In genomic region chr12:79098530-79098929, GRCh38 we compare ENCODE assay signal across 26 cellular contexts.
DNase-seq lines count a peak whose midpoint lies in the region.
"Had no signal": no experiment of that assay in that cellular context is flagged by ENCODE, and none has a peak within 500 bp of the region (broad histone marks: within the 10 kb centered on the region; RNA-seq: fewer than 3 reads in every experiment).

No MANE protein-coding gene starts in this region.

- no peak overlapping the region for H3K4me3 Mint-ChIP-seq in activated T-helper 2 cell treated with anti-CD3 and anti-CD28 coated beads, Interferon-gamma antibody, Interleukin-2, Interleukin-4, amounts not matched to agents 10 μg/mL and 5 μg/mL and 100 μg/mL, durations not matched to agents 14 hours and 24 hours and 36 hours (ENCODE audit: low read depth)
- H3K4me3 Mint-ChIP-seq: activated naive CD4-positive, alpha-beta T cell treated with anti-CD3 and anti-CD28 coated beads for 36 hours; activated T-cell treated with anti-CD3 and anti-CD28 coated beads, Interleukin-2, amount 50 U/mL, for 72 hours; endodermal cell; memory B cell; neural crest cell had no signal

- no peaks in the 10 kb centered on the region for H3K36me3 Mint-ChIP-seq in activated T-helper 2 cell treated with anti-CD3 and anti-CD28 coated beads, Interferon-gamma antibody, Interleukin-2, Interleukin-4, amounts not matched to agents 10 μg/mL and 5 μg/mL and 100 μg/mL, durations not matched to agents 14 hours and 24 hours and 36 hours (ENCODE audit: low read depth)
- H3K36me3 Mint-ChIP-seq: memory B cell had no signal

- intact Hi-C loops in activated T-helper 2 cell treated with anti-CD3 and anti-CD28 coated beads, Interferon-gamma antibody, Interleukin-2, Interleukin-4, amounts not matched to agents 10 μg/mL and 5 μg/mL and 100 μg/mL, durations not matched to agents 14 hours and 24 hours and 36 hours (cut with micrococcal nuclease): no loop called here

- H3K27me3 Mint-ChIP-seq in activated T-helper 2 cell treated with anti-CD3 and anti-CD28 coated beads, Interferon-gamma antibody, Interleukin-2, Interleukin-4, amounts not matched to agents 10 μg/mL and 5 μg/mL and 100 μg/mL, durations not matched to agents 14 hours and 24 hours and 36 hours (ENCODE audit: low read depth): no peaks in the 10 kb centered on the region
- H3K27me3 Mint-ChIP-seq: memory B cell had no signal

- no peak overlapping the region for H3K27ac Mint-ChIP-seq in activated T-helper 2 cell treated with anti-CD3 and anti-CD28 coated beads, Interferon-gamma antibody, Interleukin-2, Interleukin-4, amounts not matched to agents 10 μg/mL and 5 μg/mL and 100 μg/mL, durations not matched to agents 14 hours and 24 hours and 36 hours
- H3K27ac Mint-ChIP-seq: activated naive CD4-positive, alpha-beta T cell treated with anti-CD3 and anti-CD28 coated beads for 36 hours; activated T-cell treated with anti-CD3 and anti-CD28 coated beads, Interleukin-2, amount 50 U/mL, for 72 hours; endodermal cell; memory B cell had no signal

- DNase-seq in NCI-H748 (lab: John Stamatoyannopoulos, UW; ENCODE audit: unreplicated experiment) (peak; percentile 17), NCI-H748 treated with DMSO at 0.1 percent for 48 hours (lab: John Stamatoyannopoulos, UW) (no peak), NCI-H2171 (lab: John Stamatoyannopoulos, UW) (peak; percentile 5), brain pericyte (ENCODE audit: low read depth, low spot score) (peak; percentile 47), smooth muscle cell of the brain vasculature (ENCODE audit: low read depth, low spot score) (peak; percentile 36), SKM-1 treated with dmso at 0.1 percent for 144 hours (lab: John Stamatoyannopoulos, UW; ENCODE audit: unreplicated experiment) (no peak)
- no peak for DNase-seq in activated T-helper 2 cell treated with anti-CD3 and anti-CD28 coated beads, Interferon-gamma antibody, Interleukin-2, Interleukin-4, amounts not matched to agents 10 μg/mL and 5 μg/mL and 100 μg/mL, durations not matched to agents 14 hours and 24 hours and 36 hours (ENCODE audit: low spot score)
- DNase-seq in activated naive CD4-positive, alpha-beta T cell (lab: John Stamatoyannopoulos, UW): no peak
- DNase-seq: ACHN; activated CD4-positive, alpha-beta T cell treated with anti-CD3 and anti-CD28 coated beads, Interleukin-2, amount 50 U/mL, for 4 hours; activated naive CD4-positive, alpha-beta T cell treated with anti-CD3 and anti-CD28 coated beads for 36 hours; activated T-cell treated with anti-CD3 and anti-CD28 coated beads, Interleukin-2, amount 50 U/mL, for 72 hours; amygdala; endodermal cell; esophagus squamous epithelium; GF-D8; KBM-7; MG63; NCI-H1436 treated with DMSO at 0.1 percent for 48 hours; pancreas; Peyer's patch; spleen; T-helper 1 cell; tibial artery had no signal

- H3K9me3 Mint-ChIP-seq in activated T-helper 2 cell treated with anti-CD3 and anti-CD28 coated beads, Interferon-gamma antibody, Interleukin-2, Interleukin-4, amounts not matched to agents 10 μg/mL and 5 μg/mL and 100 μg/mL, durations not matched to agents 14 hours and 24 hours and 36 hours: no peaks in the 10 kb centered on the region
- H3K9me3 Mint-ChIP-seq: endodermal cell, memory B cell, neural crest cell had no signal

- no peaks in the 10 kb centered on the region for H3K4me1 Mint-ChIP-seq in activated T-helper 2 cell treated with anti-CD3 and anti-CD28 coated beads, Interferon-gamma antibody, Interleukin-2, Interleukin-4, amounts not matched to agents 10 μg/mL and 5 μg/mL and 100 μg/mL, durations not matched to agents 14 hours and 24 hours and 36 hours (ENCODE audit: low read depth)
- H3K4me1 Mint-ChIP-seq: endodermal cell, memory B cell had no signal

Comparison
In these comparisons a context has a peak if more than half of its experiments do, and no peak if none do; other contexts are left out.
1. DNase-seq: peak in NCI-H748 (single experiment), NCI-H2171 (single experiment), brain pericyte (single experiment) and smooth muscle cell of the brain vasculature (single experiment); none in NCI-H748 treated with DMSO at 0.1 percent for 48 hours (single experiment), SKM-1 treated with dmso at 0.1 percent for 144 hours (single experiment), activated T-helper 2 cell treated with anti-CD3 and anti-CD28 coated beads, Interferon-gamma antibody, Interleukin-2, Interleukin-4, amounts not matched to agents 10 μg/mL and 5 μg/mL and 100 μg/mL, durations not matched to agents 14 hours and 24 hours and 36 hours (single experiment) and activated naive CD4-positive, alpha-beta T cell (0 of 4).